In the genomic region with DNA sequence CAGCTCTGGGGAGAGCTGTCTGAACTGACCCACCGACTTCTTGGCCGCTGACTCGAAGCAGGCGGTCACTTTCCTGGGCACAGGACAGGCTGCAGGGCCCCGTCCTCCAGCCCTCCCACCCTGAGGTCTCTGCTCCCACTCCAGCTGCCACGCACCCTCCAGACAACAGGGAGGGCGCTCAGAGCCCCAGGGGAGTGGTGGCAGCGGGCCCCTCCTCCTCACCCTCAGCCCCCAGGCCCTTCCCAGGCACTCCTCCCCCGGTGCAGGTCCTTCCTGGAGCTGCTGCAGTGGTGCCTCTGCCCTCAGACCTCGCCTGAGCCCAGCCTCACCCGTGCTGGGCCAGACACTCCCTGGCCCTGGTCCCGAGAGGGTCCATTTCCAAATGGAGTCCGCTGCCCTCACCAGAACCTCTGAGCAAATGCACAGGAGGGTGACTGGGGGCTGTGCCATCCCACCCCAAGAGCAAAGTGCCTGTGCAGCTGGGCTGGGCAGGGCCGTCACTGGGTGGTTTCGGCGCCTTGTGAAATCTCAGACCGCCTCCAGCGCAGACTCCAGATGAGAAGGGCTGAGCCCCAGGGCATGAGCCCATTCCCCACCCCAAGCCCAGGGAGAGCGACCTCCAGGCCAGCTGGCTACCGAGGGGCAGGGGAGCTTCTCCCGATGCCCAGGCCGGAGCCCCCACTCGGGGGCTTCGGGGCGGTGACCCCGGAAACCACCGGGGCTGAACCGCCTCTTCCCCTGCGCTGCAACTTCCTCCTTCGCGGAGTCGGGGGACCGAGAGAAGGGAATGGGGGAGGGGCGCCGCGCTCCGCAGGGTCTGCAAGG, we compare ENCODE assay signal across 1 cellular context.
TF ChIP-seq lines count a peak whose summit lies in the region.

No MANE protein-coding gene starts in this region.

TF ChIP-seq in endothelial cell of umbilical vein, 7 proteins besides CTCF, POLR2A, EP300 and RAD21:
- TF ChIP-seq JUN (IDR thresholded peaks at IDR 0.05; ENCODE audit: borderline replicate concordance, insufficient read depth, insufficient read length, low read depth) (no peak), EZH2 (IDR thresholded peaks at IDR 0.05; ENCODE audit: borderline replicate concordance, low read depth, low read length, severe bottlenecking) (no peak), FOS (IDR thresholded peaks at IDR 0.05; ENCODE audit: borderline replicate concordance, insufficient read depth, low read length) (no peak), GATA2 (IDR thresholded peaks at IDR 0.05; ENCODE audit: insufficient read depth, insufficient read length, low read depth, low read length) (no peak), POLR2AphosphoS5 (IDR thresholded peaks at IDR 0.05; ENCODE audit: insufficient read depth, low read depth, low read length) (no peak), MYC (IDR thresholded peaks at IDR 0.05; ENCODE audit: low read depth, low read length) (no peak)
- TF ChIP-seq, protein P1, sequence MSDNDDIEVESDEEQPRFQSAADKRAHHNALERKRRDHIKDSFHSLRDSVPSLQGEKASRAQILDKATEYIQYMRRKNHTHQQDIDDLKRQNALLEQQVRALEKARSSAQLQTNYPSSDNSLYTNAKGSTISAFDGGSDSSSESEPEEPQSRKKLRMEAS (IDR thresholded peaks at IDR 0.05; ENCODE audit: insufficient read depth, insufficient read length): no peak
